ENCODE assay signal across 19 cellular contexts in the genomic region with DNA sequence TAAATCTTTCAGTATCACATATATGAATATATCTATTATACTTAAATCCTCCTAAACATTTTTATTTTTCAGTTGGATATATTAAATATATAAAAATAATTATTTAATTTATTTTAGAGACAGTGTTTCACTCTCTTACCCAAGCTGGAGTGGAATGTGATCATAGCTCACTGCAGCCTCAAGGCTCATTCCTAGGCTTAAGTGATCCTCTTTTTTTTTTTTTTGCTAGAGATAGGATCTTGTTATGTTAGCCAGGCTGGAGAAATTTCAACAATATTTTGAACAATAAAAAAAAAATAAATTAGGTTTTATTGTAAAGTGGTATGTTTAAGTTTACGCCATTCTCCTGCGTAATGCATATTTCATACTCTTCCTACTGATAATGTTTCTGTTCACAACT. TPM values are rescaled to one million over a fixed set of nuclear protein-coding genes. Genes with fewer than 3 reads are reported as not detected.
DNase-seq lines count a peak whose midpoint lies in the region; ATAC-seq, FAIRE-seq and TF ChIP-seq lines count a peak whose summit lies in the region.
"Had no signal": no experiment of that assay in that cellular context is flagged by ENCODE, and none has a peak within 500 bp of the region (broad histone marks: within the 10 kb centered on the region; RNA-seq: fewer than 3 reads in every experiment).

No MANE protein-coding gene starts in this region.

- H3K4me2 ChIP-seq in K562 (ENCODE audit: insufficient read depth, low read length) (no peak overlapping the region), mesendoderm (ENCODE audit: low read length) (no peak overlapping the region)
- H3K4me2 ChIP-seq: BLaER1 had no signal

- ATAC-seq in K562 = no peak
- no peak for ATAC-seq in stimulated activated effector memory CD8-positive, alpha-beta T cell treated with anti-CD3 and anti-CD28 coated beads, Interleukin-12 subunit alpha, Interleukin-12 subunit beta, amount 100 ng/mL, for 72 hours
- ATAC-seq: CD8-positive, alpha-beta T cell; GM12878; HepG2 had no signal

- H3K9me1 ChIP-seq in K562 (ENCODE audit: control insufficient read depth, insufficient read depth, low read length) = no peaks in the 10 kb centered on the region

- no peak overlapping the region for H3K9ac ChIP-seq in K562 (ENCODE audit: insufficient read depth in 1 of 2, low read depth in 2 of 2, low read length in 2 of 2)
- no peak overlapping the region for H3K9ac ChIP-seq in mesendoderm (ENCODE audit: low read length)
- H3K9ac ChIP-seq: BLaER1 had no signal

- no peak overlapping the region for H3K4me3 ChIP-seq in K562
- no peak overlapping the region for H3K4me3 ChIP-seq in mesendoderm (ENCODE audit: low read length)
- no peak overlapping the region for H3K4me3 ChIP-seq in brain microvascular endothelial cell (ENCODE audit: low read depth, low read length)
- H3K4me3 ChIP-seq: BLaER1, GM12878 had no signal

- no peaks in the 10 kb centered on the region for H3K79me1 ChIP-seq in mesendoderm (ENCODE audit: low read length)

- no peaks in the 10 kb centered on the region for H3K27me3 ChIP-seq in K562 (ENCODE audit: control insufficient read depth in 2 of 2, insufficient read depth in 2 of 2, low read length in 2 of 2)
- H3K27me3 ChIP-seq in mesendoderm (ENCODE audit: insufficient read depth, low read length, poor library complexity) = no peaks in the 10 kb centered on the region
- H3K27me3 ChIP-seq in brain microvascular endothelial cell (replicated peaks) = no peaks in the 10 kb centered on the region
- H3K27me3 ChIP-seq: BLaER1 had no signal

- no peak for FAIRE-seq in K562 (lab: Jason Lieb, UNC)
- FAIRE-seq: GM12878, GM19239, H1, HepG2 had no signal

- H3K27ac ChIP-seq in K562 (ENCODE audit: extremely low read depth, low read depth, low read length) (no peak overlapping the region), mesendoderm (ENCODE audit: low read depth, low read length) (no peak overlapping the region), brain microvascular endothelial cell (no peak overlapping the region)
- H3K27ac ChIP-seq: BLaER1 had no signal

- no peak for TF ChIP-seq CTCF in K562 (IDR thresholded peaks at IDR 0.05 in 2 of 3, conservative IDR thresholded peaks at IDR 0.05 in 1 of 3; ENCODE audit: insufficient read depth in 2 of 3, low read depth in 1 of 3, low read length in 3 of 3)
- no peak for TF ChIP-seq CTCF in brain microvascular endothelial cell (IDR thresholded peaks at IDR 0.05; ENCODE audit: low read depth, low read length, missing control alignments)

- CTCF ChIA-PET in K562 (lab: Yijun Ruan, JAX; ENCODE audit: low intra/inter-chr PET ratio) = no interaction called here

- H2BK5ac ChIP-seq in mesendoderm (ENCODE audit: low read length) = no peak overlapping the region

- no peak overlapping the region for H3K56ac ChIP-seq in mesendoderm (ENCODE audit: low read length)

- DNase-seq in EH (ENCODE audit: low read depth) = peak; percentile 6
- DNase-seq in K562 (ENCODE audit: extremely low read depth in 1 of 4, low spot score in 3 of 4) = no peak
- DNase-seq in mesendoderm = peak; percentile 4
- DNase-seq in brain microvascular endothelial cell = no peak
- DNase-seq in activated T-helper 1 cell treated with anti-CD3 and anti-CD28 coated beads, Interleukin-12 subunit alpha, Interleukin-12 subunit beta, Interleukin-2, Interleukin-4 antibody, amounts not matched to agents 30 ng/mL and 10 ng/mL and 1 ng/mL, durations not matched to agents 14 hours and 24 hours and 36 hours (ENCODE audit: low spot score) = no peak
- DNase-seq in retina = no peak
- DNase-seq in stimulated activated effector memory CD8-positive, alpha-beta T cell treated with anti-CD3 and anti-CD28 coated beads, Interleukin-12 subunit alpha, Interleukin-12 subunit beta, amount 100 ng/mL, for 72 hours (ENCODE audit: low spot score in 2 of 2) = no peak
- DNase-seq: 8988T; Calu3; CD8-positive, alpha-beta T cell; DMS79 treated with DMSO at 0.1 percent for 48 hours; EL; H9 had no signal

- H3K9me3 ChIP-seq in K562 (replicated peaks; ENCODE audit: control insufficient read depth, insufficient read depth, low read depth, low read length) = no peaks in the 10 kb centered on the region
- H3K9me3 ChIP-seq: BLaER1 had no signal

- H3K4me1 ChIP-seq in K562 (replicated peaks in 1 of 2; ENCODE audit: control insufficient read depth in 2 of 2, insufficient read depth in 2 of 2, low read length in 2 of 2) = peaks cover 12 to 32% of the 10 kb centered on the region in 2 experiments; a peak in 4 of 5 replicates
- no peaks in the 10 kb centered on the region for H3K4me1 ChIP-seq in mesendoderm (ENCODE audit: control insufficient read depth, low read depth, low read length)

- no peak overlapping the region for H2AFZ ChIP-seq in K562 (ENCODE audit: low read depth, low read length)

- H3K4me1 Mint-ChIP-seq in activated T-helper 1 cell treated with anti-CD3 and anti-CD28 coated beads, Interleukin-12 subunit alpha, Interleukin-12 subunit beta, Interleukin-2, Interleukin-4 antibody, amounts not matched to agents 30 ng/mL and 10 ng/mL and 1 ng/mL, durations not matched to agents 14 hours and 24 hours and 36 hours (ENCODE audit: low read depth) = peaks cover 24% of the 10 kb centered on the region
- H3K4me1 Mint-ChIP-seq in stimulated activated effector memory CD8-positive, alpha-beta T cell treated with anti-CD3 and anti-CD28 coated beads, Interleukin-12 subunit alpha, Interleukin-12 subunit beta, amount 100 ng/mL, for 72 hours = peaks cover 27% of the 10 kb centered on the region

- POLR2A ChIA-PET in K562 (lab: Yijun Ruan, JAX) = no interaction called here

- peaks cover 12% of the 10 kb centered on the region for H3K36me3 ChIP-seq in K562 (ENCODE audit: control insufficient read depth, insufficient read depth, low read length)
- no peaks in the 10 kb centered on the region for H3K36me3 ChIP-seq in mesendoderm (ENCODE audit: control insufficient read depth, insufficient read depth, low read length)
- no peaks in the 10 kb centered on the region for H3K36me3 ChIP-seq in brain microvascular endothelial cell (replicated peaks)

- no peaks in the 10 kb centered on the region for H4K20me1 ChIP-seq in K562 (replicated peaks; ENCODE audit: control insufficient read depth, insufficient read depth, low read length)

- no peak overlapping the region for H2BK120ac ChIP-seq in mesendoderm (ENCODE audit: low read depth, low read length)

- no TSS peak for BruUV-seq in K562 (replicated peaks; lab: Mats Ljungman, UMichigan)

- intact Hi-C loops in K562 (cut with micrococcal nuclease) = loop anchor here (5.0 kb wide), 1 partner anchor 210 kb away; the partner anchor contains the start of gene YIPF4
- intact Hi-C loops in activated T-helper 1 cell treated with anti-CD3 and anti-CD28 coated beads, Interleukin-12 subunit alpha, Interleukin-12 subunit beta, Interleukin-2, Interleukin-4 antibody, amounts not matched to agents 30 ng/mL and 10 ng/mL and 1 ng/mL, durations not matched to agents 14 hours and 24 hours and 36 hours (cut with micrococcal nuclease) = no loop called here

- H3K4me3 Mint-ChIP-seq in activated T-helper 1 cell treated with anti-CD3 and anti-CD28 coated beads, Interleukin-12 subunit alpha, Interleukin-12 subunit beta, Interleukin-2, Interleukin-4 antibody, amounts not matched to agents 30 ng/mL and 10 ng/mL and 1 ng/mL, durations not matched to agents 14 hours and 24 hours and 36 hours = no peak overlapping the region
- H3K4me3 Mint-ChIP-seq in stimulated activated effector memory CD8-positive, alpha-beta T cell treated with anti-CD3 and anti-CD28 coated beads, Interleukin-12 subunit alpha, Interleukin-12 subunit beta, amount 100 ng/mL, for 72 hours = no peak overlapping the region
- H3K4me3 Mint-ChIP-seq: CD14-positive monocyte; CD8-positive, alpha-beta T cell; H9 had no signal

- no peaks in the 10 kb centered on the region for H3K27me3 Mint-ChIP-seq in activated T-helper 1 cell treated with anti-CD3 and anti-CD28 coated beads, Interleukin-12 subunit alpha, Interleukin-12 subunit beta, Interleukin-2, Interleukin-4 antibody, amounts not matched to agents 30 ng/mL and 10 ng/mL and 1 ng/mL, durations not matched to agents 14 hours and 24 hours and 36 hours (ENCODE audit: insufficient read depth)

- 93% methylated on average over 2 of the region's 2 CpGs for WGBS in K562 (ENCODE audit: insufficient coverage, low coverage, missing lambda C conversion rate)
- WGBS in mesendoderm (ENCODE audit: extremely low coverage, insufficient coverage, low lambda C conversion rate) = no CpG with 5 or more reads among the region's 2 CpGs

- no peak overlapping the region for H2BK15ac ChIP-seq in mesendoderm (replicated peaks; ENCODE audit: low read depth)

- TF ChIP-seq RAD21 in K562 (CRISPR knock-in tag; conservative IDR thresholded peaks at IDR 0.05 in 1 of 2, IDR thresholded peaks at IDR 0.05 in 1 of 2) = no peak

- no peak overlapping the region for H3K4ac ChIP-seq in mesendoderm (ENCODE audit: low read depth, low read length)

- no peak overlapping the region for H3K27ac Mint-ChIP-seq in activated T-helper 1 cell treated with anti-CD3 and anti-CD28 coated beads, Interleukin-12 subunit alpha, Interleukin-12 subunit beta, Interleukin-2, Interleukin-4 antibody, amounts not matched to agents 30 ng/mL and 10 ng/mL and 1 ng/mL, durations not matched to agents 14 hours and 24 hours and 36 hours
- H3K27ac Mint-ChIP-seq in stimulated activated effector memory CD8-positive, alpha-beta T cell treated with anti-CD3 and anti-CD28 coated beads, Interleukin-12 subunit alpha, Interleukin-12 subunit beta, amount 100 ng/mL, for 72 hours = no peak overlapping the region
- H3K27ac Mint-ChIP-seq: CD8-positive, alpha-beta T cell; H9 had no signal

- peaks cover 52% of the 10 kb centered on the region for H3K79me2 ChIP-seq in K562 (ENCODE audit: control insufficient read depth, insufficient read depth, low read length)
- H3K79me2 ChIP-seq in mesendoderm (ENCODE audit: control insufficient read depth, insufficient read depth, low read length) = peaks cover 4% of the 10 kb centered on the region

- no peak overlapping the region for H3K23ac ChIP-seq in mesendoderm (ENCODE audit: low read length)

- H3K9me3 Mint-ChIP-seq in activated T-helper 1 cell treated with anti-CD3 and anti-CD28 coated beads, Interleukin-12 subunit alpha, Interleukin-12 subunit beta, Interleukin-2, Interleukin-4 antibody, amounts not matched to agents 30 ng/mL and 10 ng/mL and 1 ng/mL, durations not matched to agents 14 hours and 24 hours and 36 hours = no peaks in the 10 kb centered on the region
- H3K9me3 Mint-ChIP-seq in stimulated activated effector memory CD8-positive, alpha-beta T cell treated with anti-CD3 and anti-CD28 coated beads, Interleukin-12 subunit alpha, Interleukin-12 subunit beta, amount 100 ng/mL, for 72 hours = no peaks in the 10 kb centered on the region
- H3K9me3 Mint-ChIP-seq: CD14-positive monocyte; CD8-positive, alpha-beta T cell; H9 had no signal

- TF ChIP-seq EP300 in K562 (IDR thresholded peaks at IDR 0.05; ENCODE audit: low read length) = no peak

- H4K8ac ChIP-seq in mesendoderm (ENCODE audit: low read depth, low read length) = no peak overlapping the region

- TF ChIP-seq POLR2A in K562 (conservative IDR thresholded peaks at IDR 0.05) = no peak

- H2AK5ac ChIP-seq in mesendoderm (ENCODE audit: low read length) = no peak overlapping the region

- peaks cover 4% of the 10 kb centered on the region for H3K36me3 Mint-ChIP-seq in activated T-helper 1 cell treated with anti-CD3 and anti-CD28 coated beads, Interleukin-12 subunit alpha, Interleukin-12 subunit beta, Interleukin-2, Interleukin-4 antibody, amounts not matched to agents 30 ng/mL and 10 ng/mL and 1 ng/mL, durations not matched to agents 14 hours and 24 hours and 36 hours (ENCODE audit: low read depth)
- peaks cover 38% of the 10 kb centered on the region for H3K36me3 Mint-ChIP-seq in stimulated activated effector memory CD8-positive, alpha-beta T cell treated with anti-CD3 and anti-CD28 coated beads, Interleukin-12 subunit alpha, Interleukin-12 subunit beta, amount 100 ng/mL, for 72 hours

- in situ Hi-C loops in K562 (cut with MboI) = no loop called here
- in situ Hi-C loops in brain microvascular endothelial cell (cut with HindIII; ENCODE audit: low pct_ligation_motif_present, low sequenced_read_pairs) = no loop called here

- no peak overlapping the region for H3K18ac ChIP-seq in mesendoderm (ENCODE audit: low read length)

- no peak overlapping the region for H4K5ac ChIP-seq in mesendoderm (ENCODE audit: low read length)

RNA-seq across cellular contexts. Expression of gene SPAST, which starts 4.2 kb away (rescaled TPM):
- 24.1 and 45.8 TPM in 2 replicates for total RNA-seq in K562 (2011; cell fraction: chromatin; rRNA removed; ENCODE audit: low replicate concordance)
- 14.7 and 16.7 TPM in 2 replicates for total RNA-seq in K562 (2011; cell fraction: nucleolus; rRNA removed)
- 30.6 and 42.1 TPM in 2 replicates for total RNA-seq in K562 (2011; cell fraction: nucleoplasm; rRNA removed)
- total RNA-seq in K562 (2014; rRNA removed) (19.0 and 22.4 TPM in 2 replicates), K562 (2014; rRNA removed; fragmentation: Illumina TruSeq; extraction: Trizol) (28.8 and 33.7 TPM in 2 replicates), K562 (2015; rRNA removed; fragmentation: Illumina TruSeq; extraction: Trizol) (32.7 and 37.0 TPM in 2 replicates), K562 (2021) (25.2 and 25.8 TPM in 2 replicates)
- polyA plus RNA-seq in K562 (2011; rRNA removed) (10.5 and 16.1 TPM in 2 replicates), K562 (2014; fragmentation: Illumina TruSeq; extraction: Trizol) (21.4 and 25.0 TPM in 2 replicates), K562 (2014; fragmentation: Nextera tagmentation; extraction: Ambion mirVana) (10 to 100 TPM in 1 of 2 experiments, 1 to 10 TPM in 1; 7.4 to 12.6 TPM), K562 (2014; rRNA removed) (11.7 and 13.4 TPM in 2 replicates)
- polyA plus RNA-seq in K562 (2011; cell fraction: cytosol; rRNA removed) = 3.7 and 5.3 TPM in 2 replicates
- polyA plus RNA-seq in K562 (2011; cell fraction: nucleus; rRNA removed) = 3.2 and 3.8 TPM in 2 replicates
- 8.8 and 11.8 TPM in 2 replicates for polyA plus RNA-seq in K562 (2012)
- polyA minus RNA-seq in K562 (2011; rRNA and poly(A)+ RNA removed) = 37.9 and 40.2 TPM in 2 replicates
- 16.5 and 22.9 TPM in 2 replicates for polyA minus RNA-seq in K562 (2011; cell fraction: cytosol; rRNA and poly(A)+ RNA removed)
- polyA minus RNA-seq in K562 (2011; cell fraction: nucleus; rRNA and poly(A)+ RNA removed) = 7.4 and 9.0 TPM in 2 replicates
- polyA plus RNA-seq in mesendoderm (2013, experiment 1 of 2) = 23.4 TPM
- 23.3 TPM for polyA plus RNA-seq in mesendoderm (2013, experiment 2 of 2)
- 18.9 and 21.0 TPM in 2 replicates for total RNA-seq in activated T-helper 1 cell treated with anti-CD3 and anti-CD28 coated beads, Interleukin-12 subunit alpha, Interleukin-12 subunit beta, Interleukin-2, Interleukin-4 antibody, amounts not matched to agents 30 ng/mL and 10 ng/mL and 1 ng/mL, durations not matched to agents 14 hours and 24 hours and 36 hours

RNA-seq across cellular contexts. Expression of gene DPY30, which starts 27.9 kb away (rescaled TPM):
- total RNA-seq in K562 (2011; cell fraction: chromatin; rRNA removed; ENCODE audit: low replicate concordance) = 19.2 and 30.9 TPM in 2 replicates
- total RNA-seq in K562 (2011; cell fraction: nucleolus; rRNA removed) = 14.9 and 18.3 TPM in 2 replicates
- 21.5 and 21.8 TPM in 2 replicates for total RNA-seq in K562 (2011; cell fraction: nucleoplasm; rRNA removed)
- total RNA-seq in K562 (2014; rRNA removed) = 63.8 and 64.6 TPM in 2 replicates
- 89.8 and 98.4 TPM in 2 replicates for total RNA-seq in K562 (2014; rRNA removed; fragmentation: Illumina TruSeq; extraction: Trizol)
- 87.1 and 90.1 TPM in 2 replicates for total RNA-seq in K562 (2015; rRNA removed; fragmentation: Illumina TruSeq; extraction: Trizol)
- 82.4 and 90.4 TPM in 2 replicates for total RNA-seq in K562 (2021)
- polyA plus RNA-seq in K562 (2011; rRNA removed) = 104 and 152 TPM in 2 replicates
- polyA plus RNA-seq in K562 (2011; cell fraction: cytosol; rRNA removed) = 55.3 and 80.4 TPM in 2 replicates
- 20.6 and 28.8 TPM in 2 replicates for polyA plus RNA-seq in K562 (2011; cell fraction: nucleus; rRNA removed)
- polyA plus RNA-seq in K562 (2012) = 81.3 and 139 TPM in 2 replicates
- polyA plus RNA-seq in K562 (2014; fragmentation: Illumina TruSeq; extraction: Trizol) = 101 and 116 TPM in 2 replicates
- polyA plus RNA-seq in K562 (2014; fragmentation: Nextera tagmentation; extraction: Ambion mirVana) = 100 to 1,000 TPM; 375 to 402 TPM
- polyA plus RNA-seq in K562 (2014; rRNA removed) = 132 and 135 TPM in 2 replicates
- polyA minus RNA-seq in K562 (2011; rRNA and poly(A)+ RNA removed) = 51.1 and 61.6 TPM in 2 replicates
- polyA minus RNA-seq in K562 (2011; cell fraction: cytosol; rRNA and poly(A)+ RNA removed) = 23.0 and 25.8 TPM in 2 replicates
- polyA minus RNA-seq in K562 (2011; cell fraction: nucleus; rRNA and poly(A)+ RNA removed) = 8.5 and 12.7 TPM in 2 replicates
- polyA plus RNA-seq in mesendoderm (2013, experiment 1 of 2) = 196 TPM
- 197 TPM for polyA plus RNA-seq in mesendoderm (2013, experiment 2 of 2)
- total RNA-seq in activated T-helper 1 cell treated with anti-CD3 and anti-CD28 coated beads, Interleukin-12 subunit alpha, Interleukin-12 subunit beta, Interleukin-2, Interleukin-4 antibody, amounts not matched to agents 30 ng/mL and 10 ng/mL and 1 ng/mL, durations not matched to agents 14 hours and 24 hours and 36 hours = 64.6 and 72.5 TPM in 2 replicates

RNA-seq across cellular contexts. Expression of gene MEMO1, which starts 56.7 kb away (rescaled TPM):
- total RNA-seq in K562 (2011; cell fraction: chromatin; rRNA removed; ENCODE audit: low replicate concordance) = 58.5 and 60.1 TPM in 2 replicates
- total RNA-seq in K562 (2011; cell fraction: nucleolus; rRNA removed) = 16.2 and 20.9 TPM in 2 replicates
- total RNA-seq in K562 (2011; cell fraction: nucleoplasm; rRNA removed) = 34.3 and 66.6 TPM in 2 replicates
- total RNA-seq in K562 (2014; rRNA removed) (22.1 and 22.4 TPM in 2 replicates), K562 (2014; rRNA removed; fragmentation: Illumina TruSeq; extraction: Trizol) (59.7 and 65.2 TPM in 2 replicates), K562 (2015; rRNA removed; fragmentation: Illumina TruSeq; extraction: Trizol) (59.7 and 61.2 TPM in 2 replicates), K562 (2021) (50.8 and 56.7 TPM in 2 replicates)
- polyA plus RNA-seq in K562 (2011; rRNA removed) (45.5 and 80.9 TPM in 2 replicates), K562 (2014; fragmentation: Illumina TruSeq; extraction: Trizol) (60.0 and 62.4 TPM in 2 replicates), K562 (2014; fragmentation: Nextera tagmentation; extraction: Ambion mirVana) (10 to 100 TPM; 81.6 to 87.7 TPM), K562 (2014; rRNA removed) (46.0 and 59.1 TPM in 2 replicates)
- 33.0 and 43.8 TPM in 2 replicates for polyA plus RNA-seq in K562 (2011; cell fraction: cytosol; rRNA removed)
- polyA plus RNA-seq in K562 (2011; cell fraction: nucleus; rRNA removed) = 29.0 and 33.3 TPM in 2 replicates
- polyA plus RNA-seq in K562 (2012) = 49.2 and 51.7 TPM in 2 replicates
- polyA minus RNA-seq in K562 (2011; rRNA and poly(A)+ RNA removed) = 59.7 and 82.3 TPM in 2 replicates
- polyA minus RNA-seq in K562 (2011; cell fraction: cytosol; rRNA and poly(A)+ RNA removed) = 18.9 and 39.7 TPM in 2 replicates
- 25.3 and 38.3 TPM in 2 replicates for polyA minus RNA-seq in K562 (2011; cell fraction: nucleus; rRNA and poly(A)+ RNA removed)
- polyA plus RNA-seq in mesendoderm (2013, experiment 1 of 2) = 22.7 TPM
- polyA plus RNA-seq in mesendoderm (2013, experiment 2 of 2) = 24.4 TPM
- total RNA-seq in activated T-helper 1 cell treated with anti-CD3 and anti-CD28 coated beads, Interleukin-12 subunit alpha, Interleukin-12 subunit beta, Interleukin-2, Interleukin-4 antibody, amounts not matched to agents 30 ng/mL and 10 ng/mL and 1 ng/mL, durations not matched to agents 14 hours and 24 hours and 36 hours = 66.6 and 71.3 TPM in 2 replicates

Comparison
In these comparisons a context has a peak if more than half of its experiments do, and no peak if none do; other contexts are left out.
1. DNase-seq: peak in EH (single experiment) and mesendoderm (single experiment); none in K562 (0 of 4), brain microvascular endothelial cell (single experiment), activated T-helper 1 cell treated with anti-CD3 and anti-CD28 coated beads, Interleukin-12 subunit alpha, Interleukin-12 subunit beta, Interleukin-2, Interleukin-4 antibody, amounts not matched to agents 30 ng/mL and 10 ng/mL and 1 ng/mL, durations not matched to agents 14 hours and 24 hours and 36 hours (single experiment), retina (single experiment) and stimulated activated effector memory CD8-positive, alpha-beta T cell treated with anti-CD3 and anti-CD28 coated beads, Interleukin-12 subunit alpha, Interleukin-12 subunit beta, amount 100 ng/mL, for 72 hours (0 of 2).